In the genomic region with DNA sequence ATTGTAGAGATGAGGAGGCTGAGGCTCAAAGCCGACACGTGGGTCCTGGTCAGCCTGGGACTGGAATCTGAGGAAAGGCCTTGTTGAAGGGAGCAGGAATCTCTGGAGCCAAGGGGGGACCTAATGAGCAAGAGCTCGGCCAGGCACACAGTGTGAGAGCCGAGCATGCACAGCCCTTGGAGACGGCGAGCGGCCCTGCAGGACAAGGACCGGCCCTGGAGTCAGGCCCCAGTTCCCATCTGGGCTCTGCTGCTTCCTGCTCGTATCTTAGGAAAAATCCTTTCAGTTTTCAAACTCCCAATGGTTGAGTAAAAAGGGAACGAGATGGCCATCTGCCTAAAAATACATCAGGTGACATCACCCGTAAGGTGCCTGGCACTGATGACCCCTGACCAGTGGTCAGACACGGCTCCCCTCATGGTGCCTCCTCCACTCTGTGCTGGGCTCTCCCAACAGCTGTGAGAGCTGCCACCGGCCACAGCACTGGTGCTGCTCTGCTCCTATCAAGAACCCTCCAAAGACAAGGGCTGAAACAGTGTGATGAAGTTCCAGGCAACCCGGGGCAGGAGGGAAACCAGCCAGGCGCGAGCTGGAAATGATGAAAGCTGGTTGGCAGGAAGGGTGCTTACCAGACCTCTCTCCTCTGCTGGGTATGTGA, we compare ENCODE assay signal across 21 cellular contexts.
"Had no signal": no experiment of that assay in that cellular context is flagged by ENCODE, and none has a peak within 500 bp of the region (broad histone marks: within the 10 kb centered on the region; RNA-seq: fewer than 3 reads in every experiment).

No MANE protein-coding gene starts in this region.

- H3K27me3 Mint-ChIP-seq: activated B cell treated with CpG ODN at 0.5 μM for 24 hours; activated naive CD8-positive, alpha-beta T cell treated with anti-CD3 and anti-CD28 coated beads, Interleukin-2, amount 10 ng/mL, durations not matched to agents 7 days and 5 days; brain; central memory CD8-positive, alpha-beta T cell; naive B cell; stimulated activated naive CD8-positive, alpha-beta T cell treated with anti-CD3 and anti-CD28 coated beads, Interleukin-15, Interleukin-2, amounts not matched to agents 100 ng/mL and 50 ng/mL, for 24 hours had no signal

- H3K4me3 Mint-ChIP-seq: activated B cell treated with CpG ODN at 0.5 μM for 24 hours; activated naive CD8-positive, alpha-beta T cell treated with anti-CD3 and anti-CD28 coated beads, Interleukin-2, amount 10 ng/mL, durations not matched to agents 7 days and 5 days; activated T-helper 1 cell treated with anti-CD3 and anti-CD28 coated beads, Interleukin-12 subunit alpha, Interleukin-12 subunit beta, Interleukin-2, Interleukin-4 antibody, amounts not matched to agents 30 ng/mL and 10 ng/mL and 1 ng/mL, durations not matched to agents 14 hours and 24 hours and 36 hours; brain; central memory CD8-positive, alpha-beta T cell; stimulated activated naive CD8-positive, alpha-beta T cell treated with anti-CD3 and anti-CD28 coated beads, Interleukin-15, Interleukin-2, amounts not matched to agents 100 ng/mL and 50 ng/mL, for 24 hours had no signal

- H3K27ac ChIP-seq: esophagus muscularis mucosa, pancreas, skin epidermis, upper lobe of left lung had no signal

- H3K27ac Mint-ChIP-seq: activated B cell treated with CpG ODN at 0.5 μM for 24 hours; activated T-helper 1 cell treated with anti-CD3 and anti-CD28 coated beads, Interleukin-12 subunit alpha, Interleukin-12 subunit beta, Interleukin-2, Interleukin-4 antibody, amounts not matched to agents 30 ng/mL and 10 ng/mL and 1 ng/mL, durations not matched to agents 14 hours and 24 hours and 36 hours; stimulated activated naive CD8-positive, alpha-beta T cell treated with anti-CD3 and anti-CD28 coated beads, Interleukin-15, Interleukin-2, amounts not matched to agents 100 ng/mL and 50 ng/mL, for 24 hours had no signal

- FAIRE-seq: pancreas, TTC549 had no signal

- H3K4me1 Mint-ChIP-seq: brain had no signal

- DNase-seq: activated B cell treated with CpG ODN at 0.5 μM for 24 hours; activated CD4-positive, alpha-beta T cell treated with anti-CD3 and anti-CD28 coated beads, Interleukin-2, amount 50 U/mL, for 1 hour; activated CD8-positive, alpha-beta memory T cell treated with anti-CD3 and anti-CD28 coated beads for 24 hours; activated naive CD4-positive, alpha-beta T cell; activated naive CD8-positive, alpha-beta T cell treated with anti-CD3 and anti-CD28 coated beads, Interleukin-2, amount 10 ng/mL, durations not matched to agents 7 days and 5 days; cortex of kidney; effector CD4-positive, alpha-beta T cell; kidney glomerular epithelial cell; midbrain; naive B cell; stimulated activated CD4-positive, alpha-beta T cell treated with anti-CD3 and anti-CD28 coated beads, Interleukin-4, amount 100 ng/mL, for 24 hours; upper lobe of left lung had no signal

- H3K9me3 ChIP-seq: esophagus muscularis mucosa, pancreas, upper lobe of left lung had no signal

- H3K9me3 Mint-ChIP-seq: activated B cell treated with CpG ODN at 0.5 μM for 24 hours; activated naive CD8-positive, alpha-beta T cell treated with anti-CD3 and anti-CD28 coated beads, Interleukin-2, amount 10 ng/mL, durations not matched to agents 7 days and 5 days; activated T-helper 1 cell treated with anti-CD3 and anti-CD28 coated beads, Interleukin-12 subunit alpha, Interleukin-12 subunit beta, Interleukin-2, Interleukin-4 antibody, amounts not matched to agents 30 ng/mL and 10 ng/mL and 1 ng/mL, durations not matched to agents 14 hours and 24 hours and 36 hours; brain; central memory CD8-positive, alpha-beta T cell; naive B cell; stimulated activated naive CD8-positive, alpha-beta T cell treated with anti-CD3 and anti-CD28 coated beads, Interleukin-15, Interleukin-2, amounts not matched to agents 100 ng/mL and 50 ng/mL, for 24 hours had no signal

- H3K4me3 ChIP-seq: esophagus muscularis mucosa, lung, pancreas, skin epidermis, upper lobe of left lung had no signal

- H3K27me3 ChIP-seq: esophagus muscularis mucosa, pancreas, upper lobe of left lung had no signal
